Comparison of ENCODE assay signal across 8 cellular contexts in the genomic region with DNA sequence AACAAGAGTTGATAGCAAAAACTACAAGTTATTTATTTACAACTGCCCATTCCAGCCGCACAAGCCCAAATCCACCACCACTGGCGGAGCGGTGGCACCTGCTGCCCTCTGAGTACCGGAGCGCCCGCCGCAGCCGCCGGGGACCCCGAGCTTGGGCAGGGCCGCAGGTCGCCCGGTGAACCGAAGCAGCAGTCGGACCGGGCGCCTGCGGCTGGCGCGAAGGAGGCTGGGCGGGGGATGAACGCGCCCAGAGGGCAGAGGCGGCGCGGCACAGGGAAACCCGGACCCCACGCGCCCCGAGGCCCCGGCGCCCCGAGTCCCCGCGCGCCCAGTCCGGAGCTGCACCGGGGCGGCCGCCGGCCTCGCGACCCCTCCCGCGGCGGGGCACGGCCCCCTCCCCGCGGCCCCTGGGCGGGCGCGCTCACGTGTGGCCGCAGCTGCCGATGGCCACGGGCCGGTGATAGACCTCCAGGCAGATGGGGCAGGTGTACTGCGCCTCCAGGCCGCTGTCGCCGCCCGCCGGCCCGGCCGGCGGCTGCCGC. TPM values are rescaled to one million over a fixed set of nuclear protein-coding genes. Genes with fewer than 3 reads are reported as not detected.
DNase-seq lines count a peak whose midpoint lies in the region; ATAC-seq and TF ChIP-seq lines count a peak whose summit lies in the region.

No MANE protein-coding gene starts in this region.

- no peaks in the 10 kb centered on the region for H3K27me3 Mint-ChIP-seq in dendritic cell treated with granulocyte-macrophage colony-stimulating factor and Interleukin-4, amounts not matched to agents 40 ng/mL and 50 ng/mL, for 4 days

- H3K9me3 Mint-ChIP-seq in dendritic cell treated with granulocyte-macrophage colony-stimulating factor and Interleukin-4, amounts not matched to agents 40 ng/mL and 50 ng/mL, for 4 days, result no peaks in the 10 kb centered on the region

- H3K9ac ChIP-seq in HCT116 (ENCODE audit: low read length), result peak overlapping the region; percentile 76
- peak overlapping the region; percentile 81 for H3K9ac ChIP-seq in NT2/D1 (ENCODE audit: insufficient read length, low read depth)

- TF ChIP-seq POLR2A in GM18505 (IDR thresholded peaks at IDR 0.05; ENCODE audit: borderline replicate concordance, extremely low read depth, insufficient read depth, insufficient read length) (no peak), HCT116 (IDR thresholded peaks at IDR 0.05; ENCODE audit: borderline replicate concordance, extremely low read depth, insufficient read depth, insufficient read length) (no peak)

- peak overlapping the region; percentile 73 for H3K27ac ChIP-seq in HCT116 (ENCODE audit: low read depth, low read length)

- H4K20me1 ChIP-seq in HCT116 (ENCODE audit: insufficient read depth), result no peaks in the 10 kb centered on the region

- H2AFZ ChIP-seq in HCT116 (ENCODE audit: low read depth, low read length, poor library complexity, severe bottlenecking), result no peak overlapping the region

- H3K27me3 ChIP-seq in HCT116 (ENCODE audit: insufficient read depth, low read length) (no peaks in the 10 kb centered on the region), NT2/D1 (ENCODE audit: insufficient read depth, insufficient read length) (peaks cover 10% of the 10 kb centered on the region), mononuclear cell (ENCODE audit: insufficient read depth, low read length) (no peaks in the 10 kb centered on the region)

- H3K4me1 ChIP-seq in HCT116 (ENCODE audit: control insufficient read depth in 1 of 2, insufficient read depth in 2 of 2, low read length in 2 of 2) (peaks cover 17 to 19% of the 10 kb centered on the region in 2 experiments), NT2/D1 (ENCODE audit: insufficient read depth, insufficient read length) (peaks cover 18% of the 10 kb centered on the region), mononuclear cell (ENCODE audit: insufficient read depth, low read length) (peaks cover 56% of the 10 kb centered on the region)

- DNase-seq in HCT116 (ENCODE audit: low read depth, low spot score), result no peak
- DNase-seq in NT2/D1 (ENCODE audit: low read depth, low spot score), result no peak
- no peak for DNase-seq in medulla oblongata (ENCODE audit: extremely low spot score)
- no peak for DNase-seq in NCI-H524 (lab: John Stamatoyannopoulos, UW)
- no peak for DNase-seq in GM10266 (ENCODE audit: extremely low spot score)

- intact Hi-C loops in HCT116 (cut with micrococcal nuclease), result no loop called here
- intact Hi-C loops in dendritic cell treated with granulocyte-macrophage colony-stimulating factor and Interleukin-4, amounts not matched to agents 40 ng/mL and 50 ng/mL, for 4 days (cut with micrococcal nuclease), result loop anchor here (2.0 to 10.0 kb wide), 2 partner anchors 55 to 111 kb away; a partner anchor contains a TSS

- peak overlapping the region; percentile 84 for H3K4me2 ChIP-seq in HCT116 (ENCODE audit: low read length)

- POLR2A ChIA-PET in HCT116 (lab: Charles Lee), result no interaction called here

- H3K4me3 Mint-ChIP-seq in dendritic cell treated with granulocyte-macrophage colony-stimulating factor and Interleukin-4, amounts not matched to agents 40 ng/mL and 50 ng/mL, for 4 days, result peak overlapping the region; percentile 93

- H3K36me3 ChIP-seq in HCT116 (ENCODE audit: control insufficient read depth in 1 of 2, insufficient read depth in 2 of 2, low read length in 2 of 2) (0 out of 4 replicates have a peak, but pooled peaks cover 2 to 5% of the 10 kb centered on the region in 2 experiments), NT2/D1 (ENCODE audit: insufficient read depth, insufficient read length, low read length) (peaks cover 45% of the 10 kb centered on the region)

- H3K79me2 ChIP-seq in HCT116 (ENCODE audit: insufficient read depth, low read length), result peaks cover 53% of the 10 kb centered on the region

- peak; percentile 15 for ATAC-seq in GM18505 (IDR thresholded peaks at IDR 0.05; ENCODE audit: unreplicated experiment)
- peak; percentile 46 for ATAC-seq in HCT116

- H3K27ac Mint-ChIP-seq in dendritic cell treated with granulocyte-macrophage colony-stimulating factor and Interleukin-4, amounts not matched to agents 40 ng/mL and 50 ng/mL, for 4 days, result peak overlapping the region; percentile 89

- TF ChIP-seq CTCF in HCT116 (IDR thresholded peaks at IDR 0.05 in 2 of 3, conservative IDR thresholded peaks at IDR 0.05 in 1 of 3; ENCODE audit: borderline replicate concordance in 1 of 3, insufficient read depth in 1 of 3, low read depth in 2 of 3, low read length in 2 of 3) (no peak), GM10266 (IDR thresholded peaks at IDR 0.05; ENCODE audit: control insufficient read depth, insufficient read depth, low read depth, missing control alignments) (no peak)

- no peak for TF ChIP-seq RAD21 in HCT116 (IDR thresholded peaks at IDR 0.05; ENCODE audit: low read depth)

- peaks cover 68% of the 10 kb centered on the region for H3K4me1 Mint-ChIP-seq in dendritic cell treated with granulocyte-macrophage colony-stimulating factor and Interleukin-4, amounts not matched to agents 40 ng/mL and 50 ng/mL, for 4 days (ENCODE audit: low read depth)

- BruUV-seq in HCT116 (replicated peaks; lab: Mats Ljungman, UMichigan), result no TSS peak

- H3K9me2 ChIP-seq in HCT116 (ENCODE audit: insufficient read depth), result no peaks in the 10 kb centered on the region

- CTCF ChIA-PET in HCT116 (lab: Charles Lee), result interaction anchor here (1.1 kb wide), 1 partner anchor 32 kb away, joined by 5 read pairs; no protein-coding TSS in a partner anchor

- RAD21 ChIA-PET in HCT116 (lab: Charles Lee; ENCODE audit: low non-redundant PET in 1 of 2, low total read pairs in 2 of 2, uncharacterized antibody in 2 of 2, unreplicated experiment in 2 of 2), result no interaction called here

- peak overlapping the region; percentile 85 to 100 for H3K4me3 ChIP-seq in HCT116 (replicated peaks in 1 of 2; ENCODE audit: low read depth in 1 of 2, low read length in 2 of 2)
- H3K4me3 ChIP-seq in NT2/D1 (ENCODE audit: insufficient read length, low read depth), result peak overlapping the region; percentile 87
- peak overlapping the region; percentile 88 for H3K4me3 ChIP-seq in mononuclear cell (ENCODE audit: low read length)

- H3K36me3 Mint-ChIP-seq in dendritic cell treated with granulocyte-macrophage colony-stimulating factor and Interleukin-4, amounts not matched to agents 40 ng/mL and 50 ng/mL, for 4 days (ENCODE audit: low read depth), result peaks cover 50% of the 10 kb centered on the region

- H3K9me3 ChIP-seq in HCT116 (ENCODE audit: control insufficient read depth in 1 of 2, insufficient read depth in 1 of 2, low read depth in 1 of 2, low read length in 2 of 2) (no peaks in the 10 kb centered on the region), NT2/D1 (ENCODE audit: insufficient read depth, low read length) (no peaks in the 10 kb centered on the region), mononuclear cell (ENCODE audit: low read depth, low read length) (no peaks in the 10 kb centered on the region)

TF ChIP-seq in HCT116, 20 proteins besides CTCF, POLR2A, EP300 and RAD21:
- TF ChIP-seq EZH2 (IDR thresholded peaks at IDR 0.05) (no peak), JUND (IDR thresholded peaks at IDR 0.05) (no peak), FOSL1 (IDR thresholded peaks at IDR 0.05; ENCODE audit: low read depth) (no peak), CEBPB (IDR thresholded peaks at IDR 0.05; ENCODE audit: low read depth) (no peak), CBX3 (IDR thresholded peaks at IDR 0.05; ENCODE audit: low read depth) (no peak), EZH2phosphoT487 (IDR thresholded peaks at IDR 0.05; ENCODE audit: borderline replicate concordance) (no peak), SRF (IDR thresholded peaks at IDR 0.05; ENCODE audit: low read depth) (no peak), ZNF274 (IDR thresholded peaks at IDR 0.05; ENCODE audit: low read depth, low read length) (no peak)
- TF ChIP-seq, protein P1, sequence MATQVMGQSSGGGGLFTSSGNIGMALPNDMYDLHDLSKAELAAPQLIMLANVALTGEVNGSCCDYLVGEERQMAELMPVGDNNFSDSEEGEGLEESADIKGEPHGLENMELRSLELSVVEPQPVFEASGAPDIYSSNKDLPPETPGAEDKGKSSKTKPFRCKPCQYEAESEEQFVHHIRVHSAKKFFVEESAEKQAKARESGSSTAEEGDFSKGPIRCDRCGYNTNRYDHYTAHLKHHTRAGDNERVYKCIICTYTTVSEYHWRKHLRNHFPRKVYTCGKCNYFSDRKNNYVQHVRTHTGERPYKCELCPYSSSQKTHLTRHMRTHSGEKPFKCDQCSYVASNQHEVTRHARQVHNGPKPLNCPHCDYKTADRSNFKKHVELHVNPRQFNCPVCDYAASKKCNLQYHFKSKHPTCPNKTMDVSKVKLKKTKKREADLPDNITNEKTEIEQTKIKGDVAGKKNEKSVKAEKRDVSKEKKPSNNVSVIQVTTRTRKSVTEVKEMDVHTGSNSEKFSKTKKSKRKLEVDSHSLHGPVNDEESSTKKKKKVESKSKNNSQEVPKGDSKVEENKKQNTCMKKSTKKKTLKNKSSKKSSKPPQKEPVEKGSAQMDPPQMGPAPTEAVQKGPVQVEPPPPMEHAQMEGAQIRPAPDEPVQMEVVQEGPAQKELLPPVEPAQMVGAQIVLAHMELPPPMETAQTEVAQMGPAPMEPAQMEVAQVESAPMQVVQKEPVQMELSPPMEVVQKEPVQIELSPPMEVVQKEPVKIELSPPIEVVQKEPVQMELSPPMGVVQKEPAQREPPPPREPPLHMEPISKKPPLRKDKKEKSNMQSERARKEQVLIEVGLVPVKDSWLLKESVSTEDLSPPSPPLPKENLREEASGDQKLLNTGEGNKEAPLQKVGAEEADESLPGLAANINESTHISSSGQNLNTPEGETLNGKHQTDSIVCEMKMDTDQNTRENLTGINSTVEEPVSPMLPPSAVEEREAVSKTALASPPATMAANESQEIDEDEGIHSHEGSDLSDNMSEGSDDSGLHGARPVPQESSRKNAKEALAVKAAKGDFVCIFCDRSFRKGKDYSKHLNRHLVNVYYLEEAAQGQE (IDR thresholded peaks at IDR 0.05; ENCODE audit: low read depth), result no peak

RNA-seq across cellular contexts. Expression of a gene that starts 0.4 kb away (rescaled TPM):
- total RNA-seq in HCT116 (2021; ENCODE audit: unreplicated experiment), result 39.4 TPM
- polyA plus RNA-seq in HCT116 (2012), result 21.5 and 22.1 TPM in 2 replicates
- total RNA-seq in mononuclear cell, result 130 TPM

RNA-seq across cellular contexts. Expression of a gene that starts 0.5 kb away (rescaled TPM):
- total RNA-seq in HCT116 (2021; ENCODE audit: unreplicated experiment) (71.3 TPM), mononuclear cell (6.7 TPM)
- 40.4 and 63.0 TPM in 2 replicates for polyA plus RNA-seq in HCT116 (2012)

RNA-seq across cellular contexts. Expression of a gene that starts 19.5 kb away (rescaled TPM):
- total RNA-seq in HCT116 (2021; ENCODE audit: unreplicated experiment) (2.2 TPM), mononuclear cell (6.0 TPM)
- polyA plus RNA-seq in HCT116 (2012), result 1.8 and 2.3 TPM in 2 replicates

RNA-seq across cellular contexts. Expression of a gene that starts 42.9 kb away (rescaled TPM):
- 119 TPM for total RNA-seq in HCT116 (2021; ENCODE audit: unreplicated experiment)
- polyA plus RNA-seq in HCT116 (2012), result 97.0 and 141 TPM in 2 replicates
- total RNA-seq in mononuclear cell, result 18.8 TPM

RNA-seq across cellular contexts. Expression of a gene that starts 55.0 kb away (rescaled TPM):
- total RNA-seq in HCT116 (2021; ENCODE audit: unreplicated experiment) (321 TPM), mononuclear cell (388 TPM)
- polyA plus RNA-seq in HCT116 (2012), result 329 and 359 TPM in 2 replicates
